ENCODE assay signal across 11 cellular contexts in genomic region chr11:118264568-118265470, GRCh38. TPM values are rescaled to one million over a fixed set of nuclear protein-coding genes. Genes with fewer than 3 reads are reported as not detected.
DNase-seq lines count a peak whose midpoint lies in the region; ATAC-seq and TF ChIP-seq lines count a peak whose summit lies in the region.
"Had no signal": no experiment of that assay in that cellular context is flagged by ENCODE, and none has a peak within 500 bp of the region (broad histone marks: within the 10 kb centered on the region; RNA-seq: fewer than 3 reads in every experiment).

No MANE protein-coding gene starts in this region.

- H3K4me1 ChIP-seq in breast epithelium (peaks cover 6% of the 10 kb centered on the region in 2 donors), upper lobe of right lung (peaks cover 31% of the 10 kb centered on the region), SJCRH30 (no peaks in the 10 kb centered on the region)

- peaks cover 6% of the 10 kb centered on the region for H3K36me3 Mint-ChIP-seq in activated naive CD4-positive, alpha-beta T cell treated with anti-CD3 and anti-CD28 coated beads, Interleukin-2, amount 50 U/mL, for 24 hours
- peaks cover 7% of the 10 kb centered on the region for H3K36me3 Mint-ChIP-seq in mesothelial cell of epicardium

- no peaks in the 10 kb centered on the region for H3K36me3 ChIP-seq in breast epithelium
- peaks cover 16% of the 10 kb centered on the region for H3K36me3 ChIP-seq in upper lobe of right lung
- H3K36me3 ChIP-seq in SJCRH30, result no peaks in the 10 kb centered on the region
- H3K36me3 ChIP-seq: BLaER1 treated with 17β-estradiol and CSF1 and Interleukin-3, amounts not matched to agents 10 nM and 100 nM had no signal

- intact Hi-C loops in breast epithelium (cut with DNase I; ENCODE audit: low total_unique reads) (no loop called here), upper lobe of right lung (cut with DNase I) (no loop called here)

- no peaks in the 10 kb centered on the region for H3K9me3 Mint-ChIP-seq in activated naive CD4-positive, alpha-beta T cell treated with anti-CD3 and anti-CD28 coated beads, Interleukin-2, amount 50 U/mL, for 24 hours
- H3K9me3 Mint-ChIP-seq in mesothelial cell of epicardium, result no peaks in the 10 kb centered on the region

- peak overlapping the region; percentile 33 to 70 (median 51) for H3K4me3 ChIP-seq in breast epithelium
- H3K4me3 ChIP-seq in upper lobe of right lung, result peak overlapping the region; percentile 57
- no peak overlapping the region for H3K4me3 ChIP-seq in SJCRH30
- H3K4me3 ChIP-seq: BLaER1 treated with 17β-estradiol and CSF1 and Interleukin-3, amounts not matched to agents 10 nM and 100 nM had no signal

- TF ChIP-seq CTCF in breast epithelium (IDR thresholded peaks at IDR 0.05) (no peak), mesothelial cell of epicardium (IDR thresholded peaks at IDR 0.05; ENCODE audit: unreplicated experiment) (no peak), upper lobe of right lung (IDR thresholded peaks at IDR 0.05) (no peak)

- H3K27me3 ChIP-seq in breast epithelium (no peaks in the 10 kb centered on the region), upper lobe of right lung (no peaks in the 10 kb centered on the region), SJCRH30 (no peaks in the 10 kb centered on the region)

- TF ChIP-seq POLR2A in breast epithelium (IDR thresholded peaks at IDR 0.05), result no peak

- H3K27ac Mint-ChIP-seq in activated naive CD4-positive, alpha-beta T cell treated with anti-CD3 and anti-CD28 coated beads, Interleukin-2, amount 50 U/mL, for 24 hours, result peak overlapping the region; percentile 90
- peak overlapping the region; percentile 93 for H3K27ac Mint-ChIP-seq in mesothelial cell of epicardium

- peaks cover 48% of the 10 kb centered on the region for H3K4me1 Mint-ChIP-seq in activated naive CD4-positive, alpha-beta T cell treated with anti-CD3 and anti-CD28 coated beads, Interleukin-2, amount 50 U/mL, for 24 hours
- H3K4me1 Mint-ChIP-seq in mesothelial cell of epicardium, result peaks cover 43% of the 10 kb centered on the region

- H3K27ac ChIP-seq in breast epithelium, result peak overlapping the region; percentile 89 to 93
- H3K27ac ChIP-seq in upper lobe of right lung, result peak overlapping the region; percentile 82
- no peak overlapping the region for H3K27ac ChIP-seq in SJCRH30
- H3K27ac ChIP-seq: BLaER1 treated with 17β-estradiol and CSF1 and Interleukin-3, amounts not matched to agents 10 nM and 100 nM had no signal

- no peaks in the 10 kb centered on the region for H3K27me3 Mint-ChIP-seq in activated naive CD4-positive, alpha-beta T cell treated with anti-CD3 and anti-CD28 coated beads, Interleukin-2, amount 50 U/mL, for 24 hours
- H3K27me3 Mint-ChIP-seq in mesothelial cell of epicardium (ENCODE audit: low read depth), result peaks cover 34% of the 10 kb centered on the region

- DNase-seq in activated naive CD4-positive, alpha-beta T cell (lab: John Stamatoyannopoulos, UW), result no peak
- DNase-seq in breast epithelium (ENCODE audit: low spot score in 2 of 2) (no peak), mesothelial cell of epicardium (ENCODE audit: low spot score in 2 of 2, unreplicated experiment in 2 of 2) (no peak), upper lobe of right lung (no peak), SJCRH30 (no peak)
- no peak for DNase-seq in activated CD4-positive, CD25-positive, alpha-beta regulatory T cell (lab: John Stamatoyannopoulos, UW)
- DNase-seq: activated gamma-delta T cell treated with Interleukin-2 at 50 U/mL for 16 hours had no signal

- ATAC-seq in upper lobe of right lung (no peak), GM21619 (IDR thresholded peaks at IDR 0.05; ENCODE audit: unreplicated experiment) (no peak)

- H3K4me3 Mint-ChIP-seq in activated naive CD4-positive, alpha-beta T cell treated with anti-CD3 and anti-CD28 coated beads, Interleukin-2, amount 50 U/mL, for 24 hours, result peak overlapping the region; percentile 95
- peak overlapping the region; percentile 73 for H3K4me3 Mint-ChIP-seq in mesothelial cell of epicardium

- no peaks in the 10 kb centered on the region for H3K9me3 ChIP-seq in breast epithelium
- H3K9me3 ChIP-seq in upper lobe of right lung, result no peaks in the 10 kb centered on the region
- H3K9me3 ChIP-seq in SJCRH30 (replicated peaks), result no peaks in the 10 kb centered on the region
- H3K9me3 ChIP-seq: BLaER1 treated with 17β-estradiol and CSF1 and Interleukin-3, amounts not matched to agents 10 nM and 100 nM had no signal

RNA-seq across cellular contexts. Expression of gene MPZL2, which starts 0.7 kb away (rescaled TPM):
- total RNA-seq in breast epithelium (10 to 100 TPM in 2 of 3 donors, 1 to 10 TPM in 1; 4.6 to 73.1 (median 70.7) TPM), mesothelial cell of epicardium (32.3 to 36.9 TPM (median 32.8 TPM) in 3 replicates), upper lobe of right lung (119 TPM)
- not detected in 2 replicates for total RNA-seq in SJCRH30 (2014; rRNA removed; shearing (Covaris generic))

RNA-seq across cellular contexts. Expression of gene MPZL3, which starts 12.7 kb away (rescaled TPM):
- 10 to 100 TPM in 2 of 3 donors, under 1 TPM in 1; 0.64 to 23.0 (median 13.1) TPM for total RNA-seq in breast epithelium
- total RNA-seq in mesothelial cell of epicardium, result 5.0 to 5.7 TPM (median 5.2 TPM) in 3 replicates
- 11.8 TPM for total RNA-seq in upper lobe of right lung
- total RNA-seq in SJCRH30 (2014; rRNA removed; shearing (Covaris generic)), result 0.10 and 0.12 TPM in 2 replicates

RNA-seq across cellular contexts. Expression of gene CD3E, which starts 39.7 kb away (rescaled TPM):
- total RNA-seq in breast epithelium (1 to 10 TPM in 2 of 3 donors, under 1 TPM in 1; 0.66 to 6.0 (median 2.1) TPM), mesothelial cell of epicardium (not detected in 3 replicates), upper lobe of right lung (14.5 TPM)
- not detected in 2 replicates for total RNA-seq in SJCRH30 (2014; rRNA removed; shearing (Covaris generic))
- total RNA-seq: glomerular endothelial cell had no signal

RNA-seq across cellular contexts. Expression of gene JAML, which starts 40.0 kb away (rescaled TPM):
- total RNA-seq in breast epithelium (10 to 100 TPM in 2 of 3 donors, 1 to 10 TPM in 1; 2.3 to 16.0 (median 15.7) TPM), mesothelial cell of epicardium (not detected in 3 replicates), upper lobe of right lung (87.9 TPM)
- not detected in 2 replicates for total RNA-seq in SJCRH30 (2014; rRNA removed; shearing (Covaris generic))
- total RNA-seq: glomerular endothelial cell had no signal
